ENCODE assay signal across 24 cellular contexts in the genomic region with DNA sequence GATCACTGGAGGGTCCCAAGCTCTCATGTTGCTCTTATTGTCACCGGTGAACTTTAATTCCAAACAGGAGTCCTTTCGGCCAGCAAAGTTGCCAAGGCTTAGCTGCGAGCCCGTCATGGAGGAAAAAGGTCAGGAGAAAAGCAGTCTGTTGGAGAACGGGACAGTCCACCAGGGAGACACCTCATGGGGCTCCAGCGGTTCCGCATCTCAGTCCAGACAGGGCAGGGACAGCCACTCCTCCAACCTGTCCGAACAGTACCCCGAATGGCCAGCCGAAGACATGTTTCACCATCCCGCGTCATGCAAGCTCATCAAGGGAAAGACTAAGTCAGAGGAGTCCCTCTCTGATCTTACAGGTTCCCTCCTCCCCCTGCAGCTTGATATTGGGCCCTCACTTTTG. TPM values are rescaled to one million over a fixed set of nuclear protein-coding genes. Genes with fewer than 3 reads are reported as not detected.
A peak's percentile ranks its signal among the peaks of the same experiment; 100 is the strongest.
DNase-seq lines count a peak whose midpoint lies in the region; ATAC-seq and TF ChIP-seq lines count a peak whose summit lies in the region.
"Had no signal": no experiment of that assay in that cellular context is flagged by ENCODE, and none has a peak within 500 bp of the region (broad histone marks: within the 10 kb centered on the region; RNA-seq: fewer than 3 reads in every experiment).

No MANE protein-coding gene starts in this region.

- H3K18ac ChIP-seq in trophoblast cell (ENCODE audit: low read length) = no peak overlapping the region

- H3K9me3 Mint-ChIP-seq in activated naive CD4-positive, alpha-beta T cell treated with anti-CD3 and anti-CD28 coated beads, Interleukin-2, amount 50 U/mL, for 24 hours = peaks cover 22% of the 10 kb centered on the region
- H3K9me3 Mint-ChIP-seq in GM23338 = 0 out of 3 replicates have a peak, but pooled peaks cover 6% of the 10 kb centered on the region

- H3K4me3 ChIP-seq in GM23338 (no peak overlapping the region), adipocyte (ENCODE audit: low read length) (peak overlapping the region; percentile 50), trophoblast cell (ENCODE audit: low read depth, low read length) (no peak overlapping the region), stomach (no peak overlapping the region)
- H3K4me3 ChIP-seq: GM12878, GM23248, SJCRH30 had no signal

- H3K9me3 ChIP-seq in adipocyte (ENCODE audit: control insufficient read depth, low read length) = peaks cover 72% of the 10 kb centered on the region
- H3K9me3 ChIP-seq in trophoblast cell (ENCODE audit: insufficient read depth, low read depth, low read length) = peaks cover 1% of the 10 kb centered on the region
- peaks cover 11 to 84% (median 44%) of the 10 kb centered on the region in 4 donors for H3K9me3 ChIP-seq in stomach

- H3K36me3 Mint-ChIP-seq in activated naive CD4-positive, alpha-beta T cell treated with anti-CD3 and anti-CD28 coated beads, Interleukin-2, amount 50 U/mL, for 24 hours = peaks cover 67% of the 10 kb centered on the region
- H3K36me3 Mint-ChIP-seq in GM23338 (ENCODE audit: low read depth) = peaks cover 72% of the 10 kb centered on the region

- no peak overlapping the region for H2AK5ac ChIP-seq in trophoblast cell (ENCODE audit: low read length)

- no peak overlapping the region for H2BK120ac ChIP-seq in trophoblast cell (ENCODE audit: insufficient read depth, low read length, poor library complexity)

- no peak overlapping the region for H3K27ac Mint-ChIP-seq in activated naive CD4-positive, alpha-beta T cell treated with anti-CD3 and anti-CD28 coated beads, Interleukin-2, amount 50 U/mL, for 24 hours
- H3K27ac Mint-ChIP-seq in GM23338 = peak overlapping the region; percentile 56; the same call in 1 of the 2 replicates
- H3K27ac Mint-ChIP-seq: CD8-positive, alpha-beta T cell had no signal

- H3K4me3 Mint-ChIP-seq in activated naive CD4-positive, alpha-beta T cell treated with anti-CD3 and anti-CD28 coated beads, Interleukin-2, amount 50 U/mL, for 24 hours = peak overlapping the region; percentile 45
- no peak overlapping the region for H3K4me3 Mint-ChIP-seq in GM23338
- H3K4me3 Mint-ChIP-seq: CD8-positive, alpha-beta T cell had no signal

- H3F3A ChIP-seq in GM23338 (replicated peaks; ENCODE audit: low read depth) = no peaks in the 10 kb centered on the region

- DNase-seq in activated naive CD4-positive, alpha-beta T cell treated with anti-CD3 and anti-CD28 coated beads, Interleukin-2, amount 50 U/mL, for 16 hours = no peak
- DNase-seq in GM23338 (ENCODE audit: low spot score) (no peak), adipocyte (ENCODE audit: low read depth) (no peak), trophoblast cell (no peak), stomach (no peak)
- DNase-seq: ACHN; C1 segment of cervical spinal cord; CD8-positive, alpha-beta T cell; DND-41; GM23248; Karpas-422; MV-4-11; NCI-H1105 treated with DMSO at 0.1 percent for 48 hours; NCI-H2029 treated with DMSO at 0.1 percent for 48 hours; NCI-H226; NCI-H510A treated with DMSO at 0.1 percent for 48 hours; NCI-H748 treated with DMSO at 0.1 percent for 48 hours; SJCRH30 had no signal

- ATAC-seq in GM23338 (no peak; the same call in 2 of the 3 replicates), HG03460 (IDR thresholded peaks at IDR 0.05; ENCODE audit: unreplicated experiment) (no peak), GM19351 (IDR thresholded peaks at IDR 0.05; ENCODE audit: unreplicated experiment) (no peak)
- ATAC-seq: CD8-positive, alpha-beta T cell; GM12878; Panc1 had no signal

- TF ChIP-seq POLR2A in stomach (IDR thresholded peaks at IDR 0.05) = no peak

- peaks cover 40% of the 10 kb centered on the region for H3K4me1 Mint-ChIP-seq in activated naive CD4-positive, alpha-beta T cell treated with anti-CD3 and anti-CD28 coated beads, Interleukin-2, amount 50 U/mL, for 24 hours
- H3K4me1 Mint-ChIP-seq in GM23338 = peaks cover 6% of the 10 kb centered on the region; the same call in 2 of the 3 replicates

- H3K14ac ChIP-seq in trophoblast cell (ENCODE audit: low read length) = no peak overlapping the region

- no peaks in the 10 kb centered on the region for H3K27me3 Mint-ChIP-seq in activated naive CD4-positive, alpha-beta T cell treated with anti-CD3 and anti-CD28 coated beads, Interleukin-2, amount 50 U/mL, for 24 hours
- H3K27me3 Mint-ChIP-seq in GM23338 (ENCODE audit: insufficient read depth, low read depth, poor library complexity) = no peaks in the 10 kb centered on the region

- no peak overlapping the region for H3K4me2 ChIP-seq in GM23338
- H3K4me2 ChIP-seq in trophoblast cell (ENCODE audit: low read length) = no peak overlapping the region

- no peak overlapping the region for H2AFZ ChIP-seq in GM23338
- no peak overlapping the region for H2AFZ ChIP-seq in trophoblast cell (ENCODE audit: insufficient read depth, low read length, poor library complexity)
- H2AFZ ChIP-seq: GM23248 had no signal

- TF ChIP-seq EP300 in stomach (IDR thresholded peaks at IDR 0.05) = no peak

- no peaks in the 10 kb centered on the region for H3K36me3 ChIP-seq in GM23338 (ENCODE audit: insufficient read depth)
- peaks cover 89% of the 10 kb centered on the region for H3K36me3 ChIP-seq in adipocyte (ENCODE audit: control insufficient read depth, insufficient read depth, low read length, severe bottlenecking)
- H3K36me3 ChIP-seq in trophoblast cell (ENCODE audit: control insufficient read depth in 1 of 2, insufficient read depth in 2 of 2, low read length in 2 of 2) = peaks cover 21 to 23% of the 10 kb centered on the region in 2 experiments
- H3K36me3 ChIP-seq in stomach = peaks cover 34 to 88% (median 78%) of the 10 kb centered on the region in 4 donors

- no peaks in the 10 kb centered on the region for H3K27me3 ChIP-seq in GM23338 (ENCODE audit: insufficient read depth)
- no peaks in the 10 kb centered on the region for H3K27me3 ChIP-seq in adipocyte (replicated peaks; ENCODE audit: control insufficient read depth, insufficient read depth, low read length)
- no peaks in the 10 kb centered on the region for H3K27me3 ChIP-seq in trophoblast cell (ENCODE audit: insufficient read depth, low read length)
- no peaks in the 10 kb centered on the region for H3K27me3 ChIP-seq in stomach
- H3K27me3 ChIP-seq: SJCRH30 had no signal

- H2BK5ac ChIP-seq in trophoblast cell (ENCODE audit: low read depth, low read length, poor library complexity) = no peak overlapping the region

- peak overlapping the region; percentile 84 for H3K4ac ChIP-seq in trophoblast cell (ENCODE audit: low read depth, low read length)

- H3K27ac ChIP-seq in GM23338 (ENCODE audit: low read depth) (no peak overlapping the region), trophoblast cell (ENCODE audit: low read depth, low read length) (no peak overlapping the region), stomach (no peak overlapping the region)
- H3K27ac ChIP-seq: 22Rv1, GM23248, SJCRH30 had no signal

- H4K12ac ChIP-seq in trophoblast cell (ENCODE audit: low read depth, low read length) = no peak overlapping the region

- H3K9me2 ChIP-seq in GM23338 (ENCODE audit: insufficient read depth) = no peaks in the 10 kb centered on the region

- intact Hi-C loops in stomach (cut with DNase I; ENCODE audit: low total_unique reads) = no loop called here

- no peaks in the 10 kb centered on the region for H3K79me1 ChIP-seq in trophoblast cell (ENCODE audit: low read length)

- H3K79me2 ChIP-seq in GM23338 (replicated peaks; ENCODE audit: insufficient read depth) (peaks cover 100% of the 10 kb centered on the region), trophoblast cell (ENCODE audit: control insufficient read depth, insufficient read depth, low read length, poor library complexity) (peaks cover 13% of the 10 kb centered on the region)

- no peak overlapping the region for H3K23ac ChIP-seq in trophoblast cell (ENCODE audit: low read length)

- H4K20me1 ChIP-seq in GM23338 (replicated peaks; ENCODE audit: insufficient read depth) = peaks cover 44% of the 10 kb centered on the region

- TF ChIP-seq CTCF in GM23338 (conservative IDR thresholded peaks at IDR 0.05; ENCODE audit: low read depth in 2 of 2) = no peak
- TF ChIP-seq CTCF in stomach (IDR thresholded peaks at IDR 0.05) = no peak

- H2BK12ac ChIP-seq in trophoblast cell (ENCODE audit: low read length) = no peak overlapping the region

- no peak overlapping the region for H4K8ac ChIP-seq in trophoblast cell (ENCODE audit: low read depth, low read length)

- no peak overlapping the region for H3K9ac ChIP-seq in adipocyte (ENCODE audit: low read length)
- H3K9ac ChIP-seq in trophoblast cell (ENCODE audit: low read length) = no peak overlapping the region
- H3K9ac ChIP-seq: GM23248 had no signal

- WGBS in trophoblast cell (ENCODE audit: extremely low coverage, insufficient coverage, insufficient read length) = no CpG with 5 or more reads among the region's 12 CpGs
- WGBS in stomach, 5 donors = 96 to 98% (median 97%) methylated on average over 12 of the region's 12 CpGs

- no peaks in the 10 kb centered on the region; the same call in 1 of the 2 replicates for H3K4me1 ChIP-seq in GM23338 (ENCODE audit: insufficient read depth)
- no peaks in the 10 kb centered on the region for H3K4me1 ChIP-seq in adipocyte (ENCODE audit: control insufficient read depth, insufficient read depth, low read length)
- H3K4me1 ChIP-seq in trophoblast cell (ENCODE audit: control insufficient read depth in 1 of 2, insufficient read depth in 2 of 2, low read length in 2 of 2) = peaks cover 0 to 2% of the 10 kb centered on the region in 2 experiments
- peaks cover 0 to 12% (median 4%) of the 10 kb centered on the region in 4 donors for H3K4me1 ChIP-seq in stomach
- H3K4me1 ChIP-seq: SJCRH30 had no signal

- H4K91ac ChIP-seq in trophoblast cell (ENCODE audit: low read depth, low read length) = no peak overlapping the region

TF ChIP-seq in GM23338, 12 proteins besides CTCF, POLR2A, EP300 and RAD21:
- TF ChIP-seq ZNF114 (CRISPR knock-in tag; IDR thresholded peaks at IDR 0.05) = no peak
TF ChIP-seq in GM23338: peak in this region for 0.

RNA-seq across cellular contexts. Expression of gene ZNF91, which starts 10.4 kb away (rescaled TPM):
- 45.1 and 51.6 TPM in 2 replicates for total RNA-seq in GM23338 (2014; rRNA removed; shearing (Covaris generic))
- polyA plus RNA-seq in GM23338 (2016; fragmentation: Nextera tagmentation; extraction: Ambion mirVana) = 17.4 and 23.5 TPM in 2 replicates
- polyA plus RNA-seq in trophoblast cell (2013) = 17.2 and 18.3 TPM in 2 replicates
- total RNA-seq in stomach = 100 to 1,000 TPM; 104 to 139 (median 118) TPM
- polyA plus RNA-seq in stomach = 1 to 10 TPM; 6.4 to 8.4 (median 8.2) TPM
